11 cellular contexts compared by ENCODE assay signal in the genomic region with DNA sequence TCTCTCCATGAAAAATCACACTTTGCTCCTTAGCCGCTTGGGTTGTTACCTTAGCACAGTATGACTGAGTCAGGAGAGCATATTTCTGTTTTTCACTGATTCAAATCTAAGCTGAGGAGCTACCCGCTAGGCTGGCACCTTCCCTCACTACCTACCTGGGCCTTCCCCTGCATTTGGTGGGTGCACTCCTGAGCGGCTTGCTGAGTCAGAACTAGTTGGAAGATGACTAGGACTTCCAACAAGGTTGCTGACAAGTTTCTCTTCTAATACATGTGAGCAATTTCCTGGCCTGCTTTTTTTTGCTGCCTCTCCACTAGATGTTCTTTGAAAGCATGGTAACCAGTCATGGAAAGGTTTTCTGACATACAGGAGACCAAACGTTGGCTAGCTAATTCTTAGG. TPM values are rescaled to one million over a fixed set of nuclear protein-coding genes. Genes with fewer than 3 reads are reported as not detected.
DNase-seq lines count a peak whose midpoint lies in the region; ATAC-seq, FAIRE-seq and TF ChIP-seq lines count a peak whose summit lies in the region.
"Had no signal": no experiment of that assay in that cellular context is flagged by ENCODE, and none has a peak within 500 bp of the region (broad histone marks: within the 10 kb centered on the region; RNA-seq: fewer than 3 reads in every experiment).

No MANE protein-coding gene starts in this region.

- DNase-seq in stimulated activated CD4-positive, alpha-beta T cell treated with anti-CD3 and anti-CD28 coated beads, Interleukin-15, amount 100 ng/mL, for 24 hours = peak; percentile 9
- DNase-seq in stimulated activated CD4-positive, alpha-beta T cell treated with anti-CD3 and anti-CD28 coated beads, Interleukin-4, amount 100 ng/mL, for 4 hours = no peak
- DNase-seq in SK-N-SH (no peak), omental fat pad (ENCODE audit: low spot score) (no peak), GM12892 (ENCODE audit: insufficient read length) (no peak), NOMO-1 (lab: John Stamatoyannopoulos, UW; ENCODE audit: unreplicated experiment in 2 of 2) (no peak)
- DNase-seq: posterior cingulate gyrus; stimulated activated naive CD8-positive, alpha-beta T cell treated with anti-CD3 and anti-CD28 coated beads, Interleukin-15, amount 100 ng/mL, for 72 hours; T-helper 9 cell had no signal

- H3K27me3 ChIP-seq in SK-N-SH (ENCODE audit: insufficient read depth) = no peaks in the 10 kb centered on the region

- peak; percentile 58 for ATAC-seq in HG02642 (IDR thresholded peaks at IDR 0.05; ENCODE audit: poor library complexity, unreplicated experiment)
- peak; percentile 24 for ATAC-seq in omental fat pad (ENCODE audit: low FRiP score)
- ATAC-seq in HG03457 (IDR thresholded peaks at IDR 0.05; ENCODE audit: unreplicated experiment) = no peak
- ATAC-seq: stimulated activated naive CD8-positive, alpha-beta T cell treated with anti-CD3 and anti-CD28 coated beads, Interleukin-15, amount 100 ng/mL, for 72 hours had no signal

- CTCF ChIA-PET in SK-N-SH (lab: Yijun Ruan, JAX) = interaction anchor here (0.7 to 42.7 kb wide), 5 partner anchors 14 to 446 kb away, joined by 3 to 1068 read pairs (median 10); no protein-coding TSS in a partner anchor

- no peak overlapping the region for H3K9ac ChIP-seq in SK-N-SH

- 59% methylated on average over 4 of the region's 4 CpGs for WGBS in SK-N-SH (ENCODE audit: low lambda C conversion rate)

- TF ChIP-seq EP300 in SK-N-SH (IDR thresholded peaks at IDR 0.05; ENCODE audit: borderline replicate concordance in 1 of 2, low read depth in 1 of 2, low read length in 1 of 2) = 0 out of 4 replicates have a peak, but pooled peaks of 1 of the 2 experiments have one; percentile 39

- H3K27ac ChIP-seq in SK-N-SH (ENCODE audit: low read depth in 2 of 2, low read length in 1 of 2) = no peak overlapping the region

- H3K4me3 ChIP-seq in SK-N-SH (ENCODE audit: low read depth in 2 of 2, low read length in 1 of 2) = no peak overlapping the region

- POLR2A ChIA-PET in SK-N-SH (lab: Yijun Ruan, JAX) = no interaction called here

- H3K4me2 ChIP-seq in SK-N-SH = no peak overlapping the region

- H3F3A ChIP-seq in SK-N-SH (replicated peaks; ENCODE audit: insufficient read depth) = no peaks in the 10 kb centered on the region

- no peaks in the 10 kb centered on the region for H3K9me2 ChIP-seq in SK-N-SH

- no peak overlapping the region for H2AFZ ChIP-seq in SK-N-SH (ENCODE audit: low read depth)

- H3K9me3 ChIP-seq in SK-N-SH = no peaks in the 10 kb centered on the region

- no peak for TF ChIP-seq RAD21 in SK-N-SH (IDR thresholded peaks at IDR 0.05; ENCODE audit: low read length)

- no peaks in the 10 kb centered on the region for H3K36me3 ChIP-seq in SK-N-SH (replicated peaks in 1 of 2; ENCODE audit: control insufficient read depth in 1 of 2, insufficient read depth in 2 of 2, low read length in 1 of 2)

- no peak for TF ChIP-seq POLR2A in GM12892 (IDR thresholded peaks at IDR 0.05; ENCODE audit: low read depth, low read length)

- H3K79me2 ChIP-seq in SK-N-SH (ENCODE audit: insufficient read depth) = no peaks in the 10 kb centered on the region

- TF ChIP-seq CTCF in SK-N-SH (IDR thresholded peaks at IDR 0.05) = no peak
- TF ChIP-seq CTCF in omental fat pad (IDR thresholded peaks at IDR 0.05) = no peak

- FAIRE-seq in GM12892 (lab: Jason Lieb, UNC) = no peak

- no peaks in the 10 kb centered on the region for H4K20me1 ChIP-seq in SK-N-SH (ENCODE audit: insufficient read depth)

- H3K4me1 ChIP-seq in SK-N-SH (ENCODE audit: control insufficient read depth in 1 of 2, insufficient read depth in 2 of 2, low read depth in 1 of 2, low read length in 1 of 2) = 0 out of 4 replicates have a peak, but pooled peaks cover 0 to 7% of the 10 kb centered on the region in 2 experiments

TF ChIP-seq in SK-N-SH, 30 proteins besides CTCF, POLR2A, EP300 and RAD21:
- TF ChIP-seq JUND (IDR thresholded peaks at IDR 0.05) = peak; percentile 43
- no peak for TF ChIP-seq MAX (IDR thresholded peaks at IDR 0.05; ENCODE audit: low read depth)
- TF ChIP-seq TEAD4 (IDR thresholded peaks at IDR 0.05; ENCODE audit: borderline replicate concordance, insufficient read depth) = no peak
- peak; percentile 60 for TF ChIP-seq TCF12 (IDR thresholded peaks at IDR 0.05)
- no peak for TF ChIP-seq NFIC (IDR thresholded peaks at IDR 0.05; ENCODE audit: borderline replicate concordance)
- TF ChIP-seq, protein P1, sequence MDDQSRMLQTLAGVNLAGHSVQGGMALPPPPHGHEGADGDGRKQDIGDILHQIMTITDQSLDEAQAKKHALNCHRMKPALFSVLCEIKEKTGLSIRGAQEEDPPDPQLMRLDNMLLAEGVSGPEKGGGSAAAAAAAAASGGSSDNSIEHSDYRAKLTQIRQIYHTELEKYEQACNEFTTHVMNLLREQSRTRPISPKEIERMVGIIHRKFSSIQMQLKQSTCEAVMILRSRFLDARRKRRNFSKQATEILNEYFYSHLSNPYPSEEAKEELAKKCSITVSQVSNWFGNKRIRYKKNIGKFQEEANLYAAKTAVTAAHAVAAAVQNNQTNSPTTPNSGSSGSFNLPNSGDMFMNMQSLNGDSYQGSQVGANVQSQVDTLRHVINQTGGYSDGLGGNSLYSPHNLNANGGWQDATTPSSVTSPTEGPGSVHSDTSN (IDR thresholded peaks at IDR 0.05) = peak; percentile 53
- TF ChIP-seq GATA2 (CRISPR knock-in tag; IDR thresholded peaks at IDR 0.05) = no peak
- TF ChIP-seq CHD2 (IDR thresholded peaks at IDR 0.05; ENCODE audit: low read length, partially characterized antibody) = no peak
- TF ChIP-seq FOSL2 (IDR thresholded peaks at IDR 0.05; ENCODE audit: borderline replicate concordance, low read depth) = peak; percentile 67
- no peak for TF ChIP-seq RCOR1 (IDR thresholded peaks at IDR 0.05; ENCODE audit: low read length)
- no peak for TF ChIP-seq RFX5 (IDR thresholded peaks at IDR 0.05; ENCODE audit: low read length)

RNA-seq across cellular contexts. Expression of gene SEC61G, which starts 43.8 kb away (rescaled TPM):
- polyA plus RNA-seq in SK-N-SH (2012; rRNA removed) = 229 and 314 TPM in 2 replicates
- 488 and 629 TPM in 2 replicates for polyA plus RNA-seq in SK-N-SH (2012; cell fraction: cytosol; rRNA removed)
- 35.7 and 75.0 TPM in 2 replicates for polyA plus RNA-seq in SK-N-SH (2012; cell fraction: nucleus; rRNA removed)
- 100 to 1,000 TPM; 154 to 350 (median 272) TPM for total RNA-seq in omental fat pad
- polyA plus RNA-seq in GM12892 (2012; ENCODE audit: missing spikeins) = 362 TPM
